Comparison of ENCODE assay signal across 16 cellular contexts in genomic region chr16:86150646-86151371, GRCh38.
"Had no signal": no experiment of that assay in that cellular context is flagged by ENCODE, and none has a peak within 500 bp of the region (broad histone marks: within the 10 kb centered on the region; RNA-seq: fewer than 3 reads in every experiment).

No MANE protein-coding gene starts in this region.

- DNase-seq: activated CD4-positive, alpha-beta T cell treated with anti-CD3 and anti-CD28 coated beads, Interleukin-2, amount 10 ng/mL, durations not matched to agents 24 days and 14 days; activated CD8-positive, alpha-beta memory T cell treated with anti-CD3 and anti-CD28 coated beads for 24 hours; activated naive CD4-positive, alpha-beta T cell treated with Interleukin-2 at 50 U/mL for 16 hours; effector CD8-positive, alpha-beta T cell; foreskin fibroblast; naive thymus-derived CD4-positive, alpha-beta T cell; right lobe of liver; stimulated activated CD4-positive, alpha-beta T cell treated with anti-CD3 and anti-CD28 coated beads, Interleukin-2, amount 100 ng/mL, for 24 hours; stimulated activated naive B cell treated with anti-CD40 and anti-IgM and Interleukin-4, amounts not matched to agents 10 μg/mL and 1 μg/mL and 100 μg/mL, for 72 hours; T-helper 17 cell had no signal

- H3K36me3 ChIP-seq: cardiac muscle cell, neutrophil, right lobe of liver, suprapubic skin had no signal

- H3K27ac ChIP-seq: cardiac muscle cell, neutrophil, right lobe of liver, suprapubic skin had no signal

- H3K36me3 Mint-ChIP-seq: naive thymus-derived CD4-positive, alpha-beta T cell; stimulated activated naive B cell treated with anti-CD40 and anti-IgM and Interleukin-4, amounts not matched to agents 10 μg/mL and 1 μg/mL and 100 μg/mL, for 72 hours; WTC11 had no signal

- H3K9me3 Mint-ChIP-seq: activated CD4-positive, alpha-beta T cell treated with anti-CD3 and anti-CD28 coated beads, Interleukin-2, amount 10 ng/mL, durations not matched to agents 24 days and 14 days; stimulated activated naive B cell treated with anti-CD40 and anti-IgM and Interleukin-4, amounts not matched to agents 10 μg/mL and 1 μg/mL and 100 μg/mL, for 72 hours; WTC11 had no signal

- H3K27ac Mint-ChIP-seq: activated CD4-positive, alpha-beta T cell treated with anti-CD3 and anti-CD28 coated beads, Interleukin-2, amount 10 ng/mL, durations not matched to agents 24 days and 14 days; naive thymus-derived CD4-positive, alpha-beta T cell; progenitor cell of endocrine pancreas; stimulated activated naive B cell treated with anti-CD40 and anti-IgM and Interleukin-4, amounts not matched to agents 10 μg/mL and 1 μg/mL and 100 μg/mL, for 72 hours; T-helper 17 cell; WTC11 had no signal

- H3K4me3 Mint-ChIP-seq: activated CD4-positive, alpha-beta T cell treated with anti-CD3 and anti-CD28 coated beads, Interleukin-2, amount 10 ng/mL, durations not matched to agents 24 days and 14 days; naive thymus-derived CD4-positive, alpha-beta T cell; stimulated activated naive B cell treated with anti-CD40 and anti-IgM and Interleukin-4, amounts not matched to agents 10 μg/mL and 1 μg/mL and 100 μg/mL, for 72 hours; T-helper 17 cell; WTC11 had no signal

- H3K27me3 ChIP-seq: right lobe of liver had no signal

- H3K9me3 ChIP-seq: neutrophil, right lobe of liver, suprapubic skin had no signal

- ATAC-seq: left colon; naive thymus-derived CD4-positive, alpha-beta T cell; right lobe of liver; stimulated activated naive B cell treated with anti-CD40 and anti-IgM and Interleukin-4, amounts not matched to agents 10 μg/mL and 1 μg/mL and 100 μg/mL, for 72 hours; T-helper 17 cell; WTC11 had no signal

- H3K4me1 ChIP-seq: right lobe of liver, suprapubic skin had no signal

- H3K4me3 ChIP-seq: cardiac muscle cell, right lobe of liver, suprapubic skin had no signal

- H3K4me1 Mint-ChIP-seq: activated CD4-positive, alpha-beta T cell treated with anti-CD3 and anti-CD28 coated beads, Interleukin-2, amount 10 ng/mL, durations not matched to agents 24 days and 14 days; naive thymus-derived CD4-positive, alpha-beta T cell; stimulated activated naive B cell treated with anti-CD40 and anti-IgM and Interleukin-4, amounts not matched to agents 10 μg/mL and 1 μg/mL and 100 μg/mL, for 72 hours; T-helper 17 cell; WTC11 had no signal
